In genomic region chr17:20170085-20170484, GRCh38 we compare ENCODE assay signal across 19 cellular contexts.
"Had no signal": no experiment of that assay in that cellular context is flagged by ENCODE, and none has a peak within 500 bp of the region (broad histone marks: within the 10 kb centered on the region; RNA-seq: fewer than 3 reads in every experiment).

No MANE protein-coding gene starts in this region.

- ATAC-seq: effector memory CD8-positive, alpha-beta T cell; foreskin keratinocyte; left colon; mucosa of descending colon; naive thymus-derived CD8-positive, alpha-beta T cell; stimulated activated naive B cell treated with anti-CD40 and anti-IgM and Interleukin-4, amounts not matched to agents 10 μg/mL and 1 μg/mL and 100 μg/mL, for 72 hours; stimulated activated naive CD8-positive, alpha-beta T cell treated with anti-CD3 and anti-CD28 coated beads, Interleukin-15, amount 100 ng/mL, for 72 hours had no signal

- H3K36me3 ChIP-seq: esophagus squamous epithelium, neutrophil, right atrium auricular region, sigmoid colon, thoracic aorta, transverse colon had no signal

- DNase-seq: effector memory CD8-positive, alpha-beta T cell; esophagus squamous epithelium; foreskin keratinocyte; head of caudate nucleus; hippocampal formation; left colon; mucosa of descending colon; naive thymus-derived CD8-positive, alpha-beta T cell; sigmoid colon; stimulated activated CD4-positive, alpha-beta T cell treated with anti-CD3 and anti-CD28 coated beads, Interleukin-2, amount 100 ng/mL, for 24 hours; stimulated activated CD4-positive, alpha-beta T cell treated with anti-CD3 and anti-CD28 coated beads, Interleukin-4, amount 100 ng/mL, for 4 hours; stimulated activated naive B cell treated with anti-CD40 and anti-IgM and Interleukin-4, amounts not matched to agents 10 μg/mL and 1 μg/mL and 100 μg/mL, for 72 hours; stimulated activated naive CD8-positive, alpha-beta T cell treated with anti-CD3 and anti-CD28 coated beads, Interleukin-15, amount 100 ng/mL, for 72 hours; transverse colon had no signal

- H3K27me3 Mint-ChIP-seq: effector memory CD8-positive, alpha-beta T cell; stimulated activated naive B cell treated with anti-CD40 and anti-IgM and Interleukin-4, amounts not matched to agents 10 μg/mL and 1 μg/mL and 100 μg/mL, for 72 hours; stimulated activated naive CD8-positive, alpha-beta T cell treated with anti-CD3 and anti-CD28 coated beads, Interleukin-15, amount 100 ng/mL, for 72 hours had no signal

- H3K9me3 Mint-ChIP-seq: effector memory CD8-positive, alpha-beta T cell; naive thymus-derived CD8-positive, alpha-beta T cell; stimulated activated naive B cell treated with anti-CD40 and anti-IgM and Interleukin-4, amounts not matched to agents 10 μg/mL and 1 μg/mL and 100 μg/mL, for 72 hours; stimulated activated naive CD8-positive, alpha-beta T cell treated with anti-CD3 and anti-CD28 coated beads, Interleukin-15, amount 100 ng/mL, for 72 hours had no signal

- H3K27ac ChIP-seq: epithelial cell of prostate, esophagus squamous epithelium, foreskin keratinocyte, neutrophil, right atrium auricular region, sigmoid colon, skin epidermis, transverse colon had no signal

- H3K4me1 Mint-ChIP-seq: naive thymus-derived CD8-positive, alpha-beta T cell; stimulated activated naive B cell treated with anti-CD40 and anti-IgM and Interleukin-4, amounts not matched to agents 10 μg/mL and 1 μg/mL and 100 μg/mL, for 72 hours; stimulated activated naive CD8-positive, alpha-beta T cell treated with anti-CD3 and anti-CD28 coated beads, Interleukin-15, amount 100 ng/mL, for 72 hours had no signal

- H3K36me3 Mint-ChIP-seq: naive thymus-derived CD8-positive, alpha-beta T cell; stimulated activated naive B cell treated with anti-CD40 and anti-IgM and Interleukin-4, amounts not matched to agents 10 μg/mL and 1 μg/mL and 100 μg/mL, for 72 hours had no signal

- H3K4me3 Mint-ChIP-seq: effector memory CD8-positive, alpha-beta T cell; naive thymus-derived CD8-positive, alpha-beta T cell; stimulated activated naive B cell treated with anti-CD40 and anti-IgM and Interleukin-4, amounts not matched to agents 10 μg/mL and 1 μg/mL and 100 μg/mL, for 72 hours; stimulated activated naive CD8-positive, alpha-beta T cell treated with anti-CD3 and anti-CD28 coated beads, Interleukin-15, amount 100 ng/mL, for 72 hours had no signal

- H3K27ac Mint-ChIP-seq: effector memory CD8-positive, alpha-beta T cell; naive thymus-derived CD8-positive, alpha-beta T cell; stimulated activated naive B cell treated with anti-CD40 and anti-IgM and Interleukin-4, amounts not matched to agents 10 μg/mL and 1 μg/mL and 100 μg/mL, for 72 hours; stimulated activated naive CD8-positive, alpha-beta T cell treated with anti-CD3 and anti-CD28 coated beads, Interleukin-15, amount 100 ng/mL, for 72 hours had no signal

- H3K4me3 ChIP-seq: esophagus squamous epithelium, mucosa of descending colon, right atrium auricular region, sigmoid colon, skin epidermis, thoracic aorta, transverse colon had no signal

- H3K9me3 ChIP-seq: esophagus squamous epithelium, mucosa of descending colon, neutrophil, right atrium auricular region, sigmoid colon, thoracic aorta, transverse colon had no signal

- H3K27me3 ChIP-seq: esophagus squamous epithelium, foreskin keratinocyte, neutrophil, right atrium auricular region, sigmoid colon, transverse colon had no signal

- H3K4me1 ChIP-seq: esophagus squamous epithelium, foreskin keratinocyte, right atrium auricular region, sigmoid colon had no signal
